9 cellular contexts compared by ENCODE assay signal in genomic region chr13:94710881-94711560, GRCh38. TPM values are rescaled to one million over a fixed set of nuclear protein-coding genes. Genes with fewer than 3 reads are reported as not detected.
DNase-seq lines count a peak whose midpoint lies in the region; ATAC-seq and TF ChIP-seq lines count a peak whose summit lies in the region.
"Had no signal": no experiment of that assay in that cellular context is flagged by ENCODE, and none has a peak within 500 bp of the region (broad histone marks: within the 10 kb centered on the region; RNA-seq: fewer than 3 reads in every experiment).

No MANE protein-coding gene starts in this region.

- H3K9me3 ChIP-seq in right lobe of liver = no peaks in the 10 kb centered on the region
- H3K9me3 ChIP-seq: heart right ventricle had no signal

- ATAC-seq in activated T-cell treated with anti-CD3 and anti-CD28 coated beads, Interleukin-2, amount 50 U/mL, for 72 hours (replicated peaks in 1 of 2) = peak; percentile 68
- ATAC-seq in right lobe of liver (peak; percentile 8 to 39 (median 36)), HG02840 (IDR thresholded peaks at IDR 0.05; ENCODE audit: low FRiP score, unreplicated experiment) (no peak), HG02571 (IDR thresholded peaks at IDR 0.05; ENCODE audit: unreplicated experiment) (no peak)

- intact Hi-C loops in right lobe of liver (cut with DNase I) = no loop called here

- H3K4me1 ChIP-seq in right lobe of liver = peaks cover 0 to 18% (median 1%) of the 10 kb centered on the region in 4 donors

- no peak overlapping the region for H3K27ac Mint-ChIP-seq in activated T-cell treated with anti-CD3 and anti-CD28 coated beads, Interleukin-2, amount 50 U/mL, for 72 hours

- under 1% methylated on average over 22 of the region's 81 CpGs for WGBS in right lobe of liver (ENCODE audit: insufficient coverage, low coverage, low lambda C conversion rate, missing lambda C conversion rate)

- no peaks in the 10 kb centered on the region for H3K9me3 Mint-ChIP-seq in activated T-cell treated with anti-CD3 and anti-CD28 coated beads, Interleukin-2, amount 50 U/mL, for 72 hours

- H3K27ac ChIP-seq in HL-60 (replicated peaks) (no peak overlapping the region), right lobe of liver (no peak overlapping the region)
- H3K27ac ChIP-seq: heart right ventricle had no signal

- peaks cover 75% of the 10 kb centered on the region for H3K27me3 Mint-ChIP-seq in activated T-cell treated with anti-CD3 and anti-CD28 coated beads, Interleukin-2, amount 50 U/mL, for 72 hours (ENCODE audit: low read depth)

- no peak for TF ChIP-seq POLR2A in right lobe of liver (IDR thresholded peaks at IDR 0.05)

- peak overlapping the region; percentile 22 for H3K4me3 ChIP-seq in HL-60 (replicated peaks; ENCODE audit: insufficient read depth, low read length)
- H3K4me3 ChIP-seq in right lobe of liver = peak overlapping the region in 1 of 3 donors; percentile 14

- H3K36me3 ChIP-seq in right lobe of liver = no peaks in the 10 kb centered on the region
- H3K36me3 ChIP-seq: heart right ventricle had no signal

- peaks cover 22% of the 10 kb centered on the region for H3K4me1 Mint-ChIP-seq in activated T-cell treated with anti-CD3 and anti-CD28 coated beads, Interleukin-2, amount 50 U/mL, for 72 hours (ENCODE audit: low read depth)

- peaks cover 2 to 3% of the 10 kb centered on the region in 2 donors for H3K36me3 Mint-ChIP-seq in activated T-cell treated with anti-CD3 and anti-CD28 coated beads, Interleukin-2, amount 50 U/mL, for 72 hours (ENCODE audit: insufficient read depth in 2 of 2)

- DNase-seq in D341Med (ENCODE audit: low spot score) = peak; percentile 89
- peak; percentile 39 for DNase-seq in GM19238 (ENCODE audit: insufficient read length, low spot score)
- DNase-seq in HL-60 (ENCODE audit: low read depth in 1 of 2, low spot score in 1 of 2) = peak in 1 of 2 experiments; percentile 18
- peak; percentile 35 to 41 for DNase-seq in activated T-cell treated with anti-CD3 and anti-CD28 coated beads, Interleukin-2, amount 50 U/mL, for 72 hours
- no peak for DNase-seq in right lobe of liver
- no peak for DNase-seq in GM19240 (ENCODE audit: insufficient read length, low spot score)
- DNase-seq: heart right ventricle had no signal

- no peak for TF ChIP-seq CTCF in HL-60 (IDR thresholded peaks at IDR 0.05; ENCODE audit: insufficient read depth, low read length)
- no peak for TF ChIP-seq CTCF in right lobe of liver (IDR thresholded peaks at IDR 0.05)

- H3K4me3 Mint-ChIP-seq in activated T-cell treated with anti-CD3 and anti-CD28 coated beads, Interleukin-2, amount 50 U/mL, for 72 hours = peak overlapping the region; percentile 61 to 63

- H3K27me3 ChIP-seq in HL-60 (ENCODE audit: insufficient read depth, poor library complexity, severe bottlenecking) (peaks cover 86% of the 10 kb centered on the region), right lobe of liver (peaks cover 10 to 59% of the 10 kb centered on the region in 2 donors)

RNA-seq across cellular contexts. Expression of gene SOX21, which starts 1.3 kb away (rescaled TPM):
- not detected for total RNA-seq in activated T-cell treated with anti-CD3 and anti-CD28 coated beads, Interleukin-2, amount 50 U/mL, for 72 hours
- total RNA-seq in right lobe of liver = not detected
- total RNA-seq: heart right ventricle had no signal

Comparison
In these comparisons a context has a peak if more than half of its experiments do, and no peak if none do; other contexts are left out.
1. DNase-seq: peak in D341Med (single experiment), GM19238 (single experiment) and activated T-cell treated with anti-CD3 and anti-CD28 coated beads, Interleukin-2, amount 50 U/mL, for 72 hours (2 of 2); none in right lobe of liver (0 of 3) and GM19240 (single experiment).
2. ATAC-seq: peak in activated T-cell treated with anti-CD3 and anti-CD28 coated beads, Interleukin-2, amount 50 U/mL, for 72 hours (2 of 2) and right lobe of liver (4 of 4); none in HG02840 (single experiment) and HG02571 (single experiment).